ENCODE assay signal across 8 cellular contexts in the genomic region with DNA sequence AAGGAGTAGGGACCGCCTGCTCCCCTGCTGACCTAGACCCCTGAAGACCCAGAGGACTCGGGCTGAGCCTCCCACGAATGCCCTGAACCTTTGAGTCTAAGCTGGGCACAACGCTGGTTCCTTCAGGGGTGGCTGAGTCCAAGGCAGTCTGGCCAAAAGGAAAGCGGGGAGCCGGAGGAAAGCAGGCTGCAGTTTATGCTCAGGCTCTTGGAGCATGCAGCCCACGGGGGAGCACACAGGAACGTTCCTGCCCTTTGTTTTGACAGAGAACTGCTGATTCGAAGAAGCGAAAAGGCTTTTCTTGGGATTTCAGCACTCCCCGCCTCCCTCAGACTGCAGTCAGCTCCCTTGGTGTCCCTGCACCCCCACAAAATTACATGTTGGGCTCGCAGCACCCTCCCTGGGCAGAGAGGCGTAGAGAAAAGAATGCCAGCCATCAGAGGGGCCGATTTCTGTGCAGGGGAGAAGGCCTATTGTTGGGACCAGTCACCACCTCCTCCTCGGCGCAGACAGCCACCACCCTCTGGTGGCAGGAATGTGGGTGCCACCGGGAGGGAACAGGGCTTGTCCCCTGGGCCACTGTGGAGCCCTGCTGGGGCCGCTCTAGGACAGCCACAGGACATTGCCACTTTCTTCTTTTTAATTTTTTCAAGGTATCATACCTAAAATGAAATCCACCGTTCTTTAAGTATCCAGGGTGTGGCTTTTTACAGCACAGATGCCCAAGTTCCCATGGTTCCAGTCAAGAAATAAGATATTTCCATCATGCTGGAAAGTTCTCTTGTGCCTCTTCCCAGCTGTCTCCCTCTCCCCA.
A peak's percentile ranks its signal among the peaks of the same experiment; 100 is the strongest.
DNase-seq lines count a peak whose midpoint lies in the region; ATAC-seq and TF ChIP-seq lines count a peak whose summit lies in the region.

No MANE protein-coding gene starts in this region.

- no peaks in the 10 kb centered on the region for H3K9me3 ChIP-seq in prostate gland

- no peaks in the 10 kb centered on the region for H3K27me3 ChIP-seq in prostate gland (replicated peaks; ENCODE audit: insufficient read depth)

- peak; percentile 80 to 99 (median 96) for TF ChIP-seq CTCF in prostate gland (IDR thresholded peaks at IDR 0.05)

- H3K27ac ChIP-seq in prostate gland, result peak overlapping the region; percentile 60 to 77

- H3K36me3 ChIP-seq in prostate gland, result no peaks in the 10 kb centered on the region

- peak; percentile 96 for ATAC-seq in left ventricle myocardium superior
- ATAC-seq in HG03442 (IDR thresholded peaks at IDR 0.05; ENCODE audit: unreplicated experiment), result no peak

- 29% methylated on average over 19 of the region's 19 CpGs for WGBS in prostate gland

- H3K4me1 ChIP-seq in prostate gland (replicated peaks), result peaks cover 16% of the 10 kb centered on the region

- TF ChIP-seq POLR2A in prostate gland (IDR thresholded peaks at IDR 0.05), result no peak

- in situ Hi-C loops in KBM-7 (cut with MboI; ENCODE audit: low pct_unique_long_range_greater_than_20kb, low sequenced_read_pairs) (no loop called here), SK-MEL-5 (cut with HindIII; ENCODE audit: low pct_unique_long_range_greater_than_20kb, low sequenced_read_pairs) (no loop called here)

- no peak overlapping the region for H3K4me3 ChIP-seq in prostate gland

- DNase-seq in EH (ENCODE audit: low read depth) (peak; percentile 84), KBM-7 (peak; percentile 90), SK-MEL-5 (ENCODE audit: low read depth, low spot score) (peak; percentile 77), amniotic stem cell (lab: John Stamatoyannopoulos, UW) (peak; percentile 24), left ventricle myocardium superior (peak; percentile 91), prostate gland (ENCODE audit: low spot score) (peak; percentile 84), NK-92 (lab: John Stamatoyannopoulos, UW; ENCODE audit: unreplicated experiment) (no peak)

- intact Hi-C loops in left ventricle myocardium superior (cut with micrococcal nuclease) (loop anchor here (10.0 kb wide), 1 partner anchor 69 kb away; a partner anchor contains a TSS), prostate gland (cut with DNase I) (loop anchor here (2.0 to 5.0 kb wide), 4 partner anchors 67 to 172 kb away; no protein-coding TSS in a partner anchor)
